1 cellular context compared by ENCODE assay signal in genomic region chr1:116164056-116164889, GRCh38.
TF ChIP-seq lines count a peak whose summit lies in the region.

No MANE protein-coding gene starts in this region.

TF ChIP-seq in IMR-90, 13 proteins besides CTCF, POLR2A, EP300 and RAD21 (continued from another document):
- TF ChIP-seq USF2 (IDR thresholded peaks at IDR 0.05; ENCODE audit: low read depth, low read length) (no peak), ELK1 (IDR thresholded peaks at IDR 0.05; ENCODE audit: borderline replicate concordance, low read depth, low read length) (no peak), MAZ (IDR thresholded peaks at IDR 0.05; ENCODE audit: borderline replicate concordance, low read depth, low read length) (no peak), SMC3 (IDR thresholded peaks at IDR 0.05; ENCODE audit: low read depth, low read length) (no peak), BHLHE40 (IDR thresholded peaks at IDR 0.05; ENCODE audit: low read depth, low read length) (no peak), RFX5 (IDR thresholded peaks at IDR 0.05; ENCODE audit: low read depth, low read length) (no peak), MAFK (IDR thresholded peaks at IDR 0.05; ENCODE audit: low read depth, low read length) (no peak), MXI1 (IDR thresholded peaks at IDR 0.05; ENCODE audit: borderline replicate concordance, low read depth, low read length) (no peak), CEBPB (IDR thresholded peaks at IDR 0.05; ENCODE audit: low read depth, low read length) (no peak), RCOR1 (IDR thresholded peaks at IDR 0.05; ENCODE audit: insufficient replicate concordance, low read length) (no peak), CHD1 (IDR thresholded peaks at IDR 0.05; ENCODE audit: low read depth, low read length) (no peak), NFE2L2 (IDR thresholded peaks at IDR 0.05; ENCODE audit: low read depth, low read length) (no peak)
